In genomic region chr7:102479982-102480637, GRCh38 we compare ENCODE assay signal across 1 cellular context.
TF ChIP-seq lines count a peak whose summit lies in the region.
"Not testable (repeated sequence)": the region's sequence is repeated elsewhere in the genome, so short reads cannot be mapped to it uniquely, and the experiment has no call there.

No MANE protein-coding gene starts in this region.

TF ChIP-seq in K562, 482 proteins besides CTCF, POLR2A, EP300 and RAD21:
- TF ChIP-seq DEAF1 (CRISPR knock-in tag; IDR thresholded peaks at IDR 0.05) (peak; percentile 46; the same call in 1 of the 2 replicates), DPF2 (IDR thresholded peaks at IDR 0.05) (0 out of 2 replicates have a peak, but pooled peaks have one; percentile 17), HLTF (IDR thresholded peaks at IDR 0.05) (0 out of 2 replicates have a peak, but pooled peaks have one; percentile 56), MTA3 (IDR thresholded peaks at IDR 0.05; ENCODE audit: borderline replicate concordance) (0 out of 2 replicates have a peak, but pooled peaks have one; percentile 45), CTBP1 (IDR thresholded peaks at IDR 0.05; ENCODE audit: borderline replicate concordance) (peak; percentile 29; the same call in 1 of the 2 replicates), GATAD2A (IDR thresholded peaks at IDR 0.05) (peak; percentile 69; the same call in 1 of the 2 replicates), ARID1B (IDR thresholded peaks at IDR 0.05) (peak; percentile 22; the same call in 1 of the 2 replicates), RFX1 (IDR thresholded peaks at IDR 0.05) (peak; percentile 42; the same call in 1 of the 2 replicates), NR4A1 (tag; IDR thresholded peaks at IDR 0.05) (0 out of 2 replicates have a peak, but pooled peaks have one; percentile 29), SMC3 (conservative IDR thresholded peaks at IDR 0.05; ENCODE audit: insufficient read depth, low read depth, low read length) (0 out of 2 replicates have a peak, but pooled peaks have one; percentile 12), CC2D1A (IDR thresholded peaks at IDR 0.05) (peak; percentile 49; the same call in 1 of the 2 replicates), ELF4 (CRISPR knock-in tag; IDR thresholded peaks at IDR 0.05) (0 out of 2 replicates have a peak, but pooled peaks have one; percentile 14), SMAD4 (CRISPR knock-in tag; conservative IDR thresholded peaks at IDR 0.05) (0 out of 2 replicates have a peak, but pooled peaks have one; percentile 22), NBN (IDR thresholded peaks at IDR 0.05; ENCODE audit: low read depth) (0 out of 2 replicates have a peak, but pooled peaks have one; percentile 30), MAZ (CRISPR knock-in tag; conservative IDR thresholded peaks at IDR 0.05 in 1 of 2, IDR thresholded peaks at IDR 0.05 in 1 of 2) (0 out of 4 replicates have a peak, but pooled peaks of 1 of the 2 experiments have one; percentile 29), ZC3H8 (IDR thresholded peaks at IDR 0.05) (0 out of 2 replicates have a peak, but pooled peaks have one; percentile 49), MTA1 (IDR thresholded peaks at IDR 0.05; ENCODE audit: borderline replicate concordance) (0 out of 2 replicates have a peak, but pooled peaks have one; percentile 24), LARP7 (IDR thresholded peaks at IDR 0.05) (0 out of 2 replicates have a peak, but pooled peaks have one; percentile 41), ARID2 (IDR thresholded peaks at IDR 0.05) (peak; percentile 38; the same call in 1 of the 2 replicates)
- TF ChIP-seq, protein P1, sequence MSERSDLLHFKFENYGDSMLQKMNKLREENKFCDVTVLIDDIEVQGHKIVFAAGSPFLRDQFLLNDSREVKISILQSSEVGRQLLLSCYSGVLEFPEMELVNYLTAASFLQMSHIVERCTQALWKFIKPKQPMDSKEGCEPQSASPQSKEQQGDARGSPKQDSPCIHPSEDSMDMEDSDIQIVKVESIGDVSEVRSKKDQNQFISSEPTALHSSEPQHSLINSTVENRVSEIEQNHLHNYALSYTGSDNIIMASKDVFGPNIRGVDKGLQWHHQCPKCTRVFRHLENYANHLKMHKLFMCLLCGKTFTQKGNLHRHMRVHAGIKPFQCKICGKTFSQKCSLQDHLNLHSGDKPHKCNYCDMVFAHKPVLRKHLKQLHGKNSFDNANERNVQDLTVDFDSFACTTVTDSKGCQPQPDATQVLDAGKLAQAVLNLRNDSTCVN (CRISPR knock-in tag; IDR thresholded peaks at IDR 0.05), result 0 out of 2 replicates have a peak, but pooled peaks have one; percentile 37
- TF ChIP-seq NR4A1 (CRISPR knock-in tag; IDR thresholded peaks at IDR 0.05), result not testable (repeated sequence)
- TF ChIP-seq, protein P2, sequence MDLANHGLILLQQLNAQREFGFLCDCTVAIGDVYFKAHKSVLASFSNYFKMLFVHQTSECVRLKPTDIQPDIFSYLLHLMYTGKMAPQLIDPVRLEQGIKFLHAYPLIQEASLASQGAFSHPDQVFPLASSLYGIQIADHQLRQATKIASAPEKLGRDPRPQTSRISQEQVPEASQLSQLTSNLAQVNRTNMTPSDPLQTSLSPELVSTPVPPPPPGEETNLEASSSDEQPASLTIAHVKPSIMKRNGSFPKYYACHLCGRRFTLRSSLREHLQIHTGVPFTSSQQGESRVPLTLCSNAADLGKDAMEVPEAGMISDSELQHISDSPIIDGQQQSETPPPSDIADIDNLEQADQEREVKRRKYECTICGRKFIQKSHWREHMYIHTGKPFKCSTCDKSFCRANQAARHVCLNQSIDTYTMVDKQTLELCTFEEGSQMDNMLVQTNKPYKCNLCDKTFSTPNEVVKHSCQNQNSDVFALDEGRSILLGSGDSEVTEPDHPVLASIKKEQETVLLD (IDR thresholded peaks at IDR 0.05), result 0 out of 2 replicates have a peak, but pooled peaks have one; percentile 33
- TF ChIP-seq, protein P3, sequence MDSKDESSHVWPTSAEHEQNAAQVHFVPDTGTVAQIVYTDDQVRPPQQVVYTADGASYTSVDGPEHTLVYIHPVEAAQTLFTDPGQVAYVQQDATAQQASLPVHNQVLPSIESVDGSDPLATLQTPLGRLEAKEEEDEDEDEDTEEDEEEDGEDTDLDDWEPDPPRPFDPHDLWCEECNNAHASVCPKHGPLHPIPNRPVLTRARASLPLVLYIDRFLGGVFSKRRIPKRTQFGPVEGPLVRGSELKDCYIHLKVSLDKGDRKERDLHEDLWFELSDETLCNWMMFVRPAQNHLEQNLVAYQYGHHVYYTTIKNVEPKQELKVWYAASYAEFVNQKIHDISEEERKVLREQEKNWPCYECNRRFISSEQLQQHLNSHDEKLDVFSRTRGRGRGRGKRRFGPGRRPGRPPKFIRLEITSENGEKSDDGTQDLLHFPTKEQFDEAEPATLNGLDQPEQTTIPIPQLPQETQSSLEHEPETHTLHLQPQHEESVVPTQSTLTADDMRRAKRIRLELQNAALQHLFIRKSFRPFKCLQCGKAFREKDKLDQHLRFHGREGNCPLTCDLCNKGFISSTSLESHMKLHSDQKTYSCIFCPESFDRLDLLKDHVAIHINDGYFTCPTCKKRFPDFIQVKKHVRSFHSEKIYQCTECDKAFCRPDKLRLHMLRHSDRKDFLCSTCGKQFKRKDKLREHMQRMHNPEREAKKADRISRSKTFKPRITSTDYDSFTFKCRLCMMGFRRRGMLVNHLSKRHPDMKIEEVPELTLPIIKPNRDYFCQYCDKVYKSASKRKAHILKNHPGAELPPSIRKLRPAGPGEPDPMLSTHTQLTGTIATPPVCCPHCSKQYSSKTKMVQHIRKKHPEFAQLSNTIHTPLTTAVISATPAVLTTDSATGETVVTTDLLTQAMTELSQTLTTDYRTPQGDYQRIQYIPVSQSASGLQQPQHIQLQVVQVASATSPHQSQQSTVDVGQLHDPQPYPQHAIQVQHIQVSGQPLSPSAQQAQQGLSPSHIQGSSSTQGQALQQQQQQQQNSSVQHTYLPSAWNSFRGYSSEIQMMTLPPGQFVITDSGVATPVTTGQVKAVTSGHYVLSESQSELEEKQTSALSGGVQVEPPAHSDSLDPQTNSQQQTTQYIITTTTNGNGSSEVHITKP (IDR thresholded peaks at IDR 0.05; ENCODE audit: partially characterized antibody), result peak; percentile 70
